In genomic region chr17:50918071-50918932, GRCh38 we compare ENCODE assay signal across 1 cellular context.
TF ChIP-seq lines count a peak whose summit lies in the region.

No MANE protein-coding gene starts in this region.

TF ChIP-seq in GM23338, 12 proteins besides CTCF, POLR2A, EP300 and RAD21 (continued from another document):
- TF ChIP-seq REST (IDR thresholded peaks at IDR 0.05; ENCODE audit: unreplicated experiment) (no peak), JUNB (IDR thresholded peaks at IDR 0.05; ENCODE audit: unreplicated experiment) (no peak), POLR2AphosphoS5 (IDR thresholded peaks at IDR 0.05; ENCODE audit: low read depth) (no peak), EZH2phosphoT487 (IDR thresholded peaks at IDR 0.05; ENCODE audit: unreplicated experiment) (no peak), NANOG (IDR thresholded peaks at IDR 0.05; ENCODE audit: borderline replicate concordance) (no peak), EZH2 (IDR thresholded peaks at IDR 0.05; ENCODE audit: low read depth, unreplicated experiment) (no peak)
- TF ChIP-seq, protein P1, sequence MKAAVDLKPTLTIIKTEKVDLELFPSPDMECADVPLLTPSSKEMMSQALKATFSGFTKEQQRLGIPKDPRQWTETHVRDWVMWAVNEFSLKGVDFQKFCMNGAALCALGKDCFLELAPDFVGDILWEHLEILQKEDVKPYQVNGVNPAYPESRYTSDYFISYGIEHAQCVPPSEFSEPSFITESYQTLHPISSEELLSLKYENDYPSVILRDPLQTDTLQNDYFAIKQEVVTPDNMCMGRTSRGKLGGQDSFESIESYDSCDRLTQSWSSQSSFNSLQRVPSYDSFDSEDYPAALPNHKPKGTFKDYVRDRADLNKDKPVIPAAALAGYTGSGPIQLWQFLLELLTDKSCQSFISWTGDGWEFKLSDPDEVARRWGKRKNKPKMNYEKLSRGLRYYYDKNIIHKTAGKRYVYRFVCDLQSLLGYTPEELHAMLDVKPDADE (IDR thresholded peaks at IDR 0.05), result no peak
